Comparison of ENCODE assay signal across 19 cellular contexts in the genomic region with DNA sequence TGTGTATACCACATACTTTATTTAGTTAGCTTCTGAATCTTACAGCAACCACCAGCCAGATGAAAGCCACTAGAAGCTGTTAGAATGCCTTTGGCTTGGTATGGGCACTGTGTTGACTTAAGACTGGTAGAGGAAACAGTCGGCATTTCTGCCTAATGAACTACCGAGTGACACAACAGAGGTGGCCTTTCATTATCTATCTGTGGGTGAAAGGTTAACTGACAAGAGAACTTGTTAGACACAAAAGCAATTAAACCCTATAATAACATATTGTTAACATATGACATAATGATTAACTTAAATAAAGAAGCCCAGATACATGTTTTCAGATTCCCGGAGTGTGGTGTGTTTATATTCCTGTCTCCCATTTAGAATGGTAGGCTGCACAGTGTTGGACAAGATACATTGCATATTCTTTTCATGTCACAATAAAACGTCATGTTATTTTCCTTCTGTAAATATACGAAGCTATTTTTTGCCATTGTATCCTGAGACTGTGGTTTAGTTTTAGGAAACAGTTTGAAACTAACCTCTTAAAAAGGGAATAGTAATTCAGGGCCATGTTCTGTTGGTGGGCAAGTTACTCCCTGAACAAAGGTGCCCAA.
DNase-seq lines count a peak whose midpoint lies in the region; ATAC-seq and TF ChIP-seq lines count a peak whose summit lies in the region.
"Had no signal": no experiment of that assay in that cellular context is flagged by ENCODE, and none has a peak within 500 bp of the region (broad histone marks: within the 10 kb centered on the region; RNA-seq: fewer than 3 reads in every experiment).

No MANE protein-coding gene starts in this region.

- H3K36me3 ChIP-seq in muscle layer of colon (ENCODE audit: insufficient read depth, low read length): no peaks in the 10 kb centered on the region
- no peaks in the 10 kb centered on the region for H3K36me3 ChIP-seq in upper lobe of right lung
- H3K36me3 ChIP-seq: stomach had no signal

- intact Hi-C loops in upper lobe of right lung (cut with DNase I) (no loop called here), dorsolateral prefrontal cortex (cut with DNase I) (no loop called here), left ventricle myocardium superior (cut with micrococcal nuclease) (no loop called here)

- H3K9me3 ChIP-seq in muscle layer of colon (ENCODE audit: low read length) (no peaks in the 10 kb centered on the region), upper lobe of right lung (no peaks in the 10 kb centered on the region)
- H3K9me3 ChIP-seq: stomach had no signal

- H3K4me1 ChIP-seq in muscle layer of colon (ENCODE audit: insufficient read depth, low read length) (peaks cover 36% of the 10 kb centered on the region), upper lobe of right lung (no peaks in the 10 kb centered on the region)

- H3K9ac ChIP-seq in muscle layer of colon (ENCODE audit: low read length): no peak overlapping the region

- ATAC-seq in upper lobe of right lung: peak; percentile 45
- no peak for ATAC-seq in GM18858 (IDR thresholded peaks at IDR 0.05; ENCODE audit: unreplicated experiment)
- no peak for ATAC-seq in left ventricle myocardium superior
- ATAC-seq: activated CD8-positive, alpha-beta T cell treated with anti-CD3 and anti-CD28 coated beads, Interleukin-2, amount 10 ng/mL, durations not matched to agents 7 days and 5 days; CD8-positive, alpha-beta T cell had no signal

- DNase-seq in NCI-H82 (lab: John Stamatoyannopoulos, UW): peak; percentile 22
- no peak for DNase-seq in NCI-H82 treated with DMSO at 0.1 percent for 48 hours (lab: John Stamatoyannopoulos, UW; ENCODE audit: unreplicated experiment)
- peak; percentile 7 for DNase-seq in dermis blood vessel endothelial cell
- DNase-seq in upper lobe of right lung: no peak
- DNase-seq in dorsolateral prefrontal cortex: no peak
- no peak for DNase-seq in left ventricle myocardium superior
- DNase-seq: activated CD4-positive, CD25-positive, alpha-beta regulatory T cell treated with anti-CD3 and anti-CD28 coated beads, Interleukin-2, amount 50 U/mL, for 72 hours; activated CD8-positive, alpha-beta T cell treated with anti-CD3 and anti-CD28 coated beads, Interleukin-2, amount 10 ng/mL, durations not matched to agents 7 days and 5 days; activated gamma-delta T cell treated with Interleukin-2 at 50 U/mL for 16 hours; CD8-positive, alpha-beta T cell; DMS79 treated with DMSO at 0.1 percent for 48 hours; NCI-H1092; NCI-H446 treated with DMSO at 0.1 percent for 48 hours; Right ventricle myocardium superior; stomach; trophoblast cell had no signal

- TF ChIP-seq CTCF in upper lobe of right lung (IDR thresholded peaks at IDR 0.05) (no peak), dorsolateral prefrontal cortex (IDR thresholded peaks at IDR 0.05 in 54 of 56, conservative IDR thresholded peaks at IDR 0.05 in 2 of 56; ENCODE audit: low read depth in 1 of 56, partially characterized antibody in 56 of 56) (no peak)

- H3K27ac ChIP-seq in muscle layer of colon (ENCODE audit: low read depth, low read length) (peak overlapping the region; percentile 79), upper lobe of right lung (no peak overlapping the region), dorsolateral prefrontal cortex (no peak overlapping the region)
- H3K27ac ChIP-seq: 22Rv1 had no signal

- H3K27me3 ChIP-seq in muscle layer of colon (ENCODE audit: control insufficient read depth in 1 of 2, insufficient read depth in 2 of 2, low read length in 2 of 2): no peaks in the 10 kb centered on the region
- no peaks in the 10 kb centered on the region for H3K27me3 ChIP-seq in upper lobe of right lung
- H3K27me3 ChIP-seq in dorsolateral prefrontal cortex: no peaks in the 10 kb centered on the region
- H3K27me3 ChIP-seq: stomach had no signal

- H3K4me3 ChIP-seq in muscle layer of colon (ENCODE audit: low read depth in 1 of 2, low read length in 2 of 2) (peak overlapping the region in 1 of 2 donors; percentile 29), upper lobe of right lung (no peak overlapping the region), dorsolateral prefrontal cortex (no peak overlapping the region)
- H3K4me3 ChIP-seq: stomach had no signal

Comparison
In these comparisons a context has a peak if more than half of its experiments do, and no peak if none do; other contexts are left out.
1. DNase-seq: peak in NCI-H82 (single experiment) and dermis blood vessel endothelial cell (single experiment); none in NCI-H82 treated with DMSO at 0.1 percent for 48 hours (single experiment), upper lobe of right lung (single experiment), dorsolateral prefrontal cortex (0 of 10) and left ventricle myocardium superior (single experiment).